ENCODE assay signal across 28 cellular contexts in the genomic region with DNA sequence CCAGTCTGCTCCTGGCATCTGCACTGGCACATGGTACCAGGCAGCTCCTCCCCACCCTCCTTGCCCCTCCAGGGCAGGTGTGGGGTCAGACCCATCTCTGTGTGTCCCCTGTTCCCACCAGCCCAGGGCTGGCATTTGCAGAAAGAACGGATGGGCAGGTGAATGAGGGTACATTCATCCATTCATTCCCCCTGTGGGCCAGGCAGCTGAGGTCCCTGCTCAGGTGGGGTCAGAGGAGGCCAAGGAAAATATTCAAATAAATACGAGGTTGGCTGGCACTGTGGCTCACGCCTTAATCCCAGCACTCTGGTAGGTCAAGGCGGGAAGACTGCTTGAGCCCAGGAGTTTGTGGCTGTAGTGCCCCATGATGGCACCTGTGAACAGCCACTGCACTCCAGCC.
"Had no signal": no experiment of that assay in that cellular context is flagged by ENCODE, and none has a peak within 500 bp of the region (broad histone marks: within the 10 kb centered on the region; RNA-seq: fewer than 3 reads in every experiment).

No MANE protein-coding gene starts in this region.

- H3K27me3 ChIP-seq: neural progenitor cell, neutrophil, ovary, right lobe of liver, sigmoid colon, stomach, thyroid gland, tibial nerve, upper lobe of left lung, vagina had no signal

- H3K79me2 ChIP-seq: parathyroid adenoma had no signal

- H3K4me1 ChIP-seq: parathyroid adenoma, psoas muscle, right lobe of liver, sigmoid colon, stomach, thyroid gland, tibial nerve, upper lobe of left lung, vagina had no signal

- ATAC-seq: naive thymus-derived CD4-positive, alpha-beta T cell; natural killer cell; psoas muscle; right cardiac atrium; right lobe of liver; stimulated activated effector memory CD8-positive, alpha-beta T cell treated with anti-CD3 and anti-CD28 coated beads, Interleukin-12 subunit alpha, Interleukin-12 subunit beta, amount 100 ng/mL, for 72 hours; stimulated activated naive B cell treated with anti-CD40 and anti-IgM and Interleukin-4, amounts not matched to agents 10 μg/mL and 1 μg/mL and 100 μg/mL, for 72 hours had no signal

- H3K9me3 ChIP-seq: neutrophil, ovary, psoas muscle, right lobe of liver, sigmoid colon, stomach, thoracic aorta, thyroid gland, tibial nerve, upper lobe of left lung, vagina had no signal

- H3K4me3 ChIP-seq: neural progenitor cell, ovary, psoas muscle, right lobe of liver, sigmoid colon, stomach, thoracic aorta, thyroid gland, tibial nerve, upper lobe of left lung, vagina had no signal

- H3K27me3 Mint-ChIP-seq: naive thymus-derived CD4-positive, alpha-beta T cell; progenitor cell of endocrine pancreas had no signal

- H3K4me3 Mint-ChIP-seq: naive thymus-derived CD4-positive, alpha-beta T cell; natural killer cell; nephron; stimulated activated effector memory CD8-positive, alpha-beta T cell treated with anti-CD3 and anti-CD28 coated beads, Interleukin-12 subunit alpha, Interleukin-12 subunit beta, amount 100 ng/mL, for 72 hours; stimulated activated naive B cell treated with anti-CD40 and anti-IgM and Interleukin-4, amounts not matched to agents 10 μg/mL and 1 μg/mL and 100 μg/mL, for 72 hours had no signal

- H3K9me3 Mint-ChIP-seq: natural killer cell; nephron; neural progenitor cell; stimulated activated effector memory CD8-positive, alpha-beta T cell treated with anti-CD3 and anti-CD28 coated beads, Interleukin-12 subunit alpha, Interleukin-12 subunit beta, amount 100 ng/mL, for 72 hours; stimulated activated naive B cell treated with anti-CD40 and anti-IgM and Interleukin-4, amounts not matched to agents 10 μg/mL and 1 μg/mL and 100 μg/mL, for 72 hours had no signal

- DNase-seq: naive thymus-derived CD4-positive, alpha-beta T cell; natural killer cell; occipital lobe; ovary; psoas muscle; right lobe of liver; sigmoid colon; small intestine; stimulated activated CD4-positive, alpha-beta T cell treated with anti-CD3 and anti-CD28 coated beads, Interleukin-15, amount 100 ng/mL, for 24 hours; stimulated activated CD4-positive, alpha-beta T cell treated with anti-CD3 and anti-CD28 coated beads, Interleukin-2, amount 100 ng/mL, for 24 hours; stimulated activated CD4-positive, alpha-beta T cell treated with anti-CD3 and anti-CD28 coated beads, Interleukin-2, amount 100 ng/mL, for 48 hours; stimulated activated CD4-positive, alpha-beta T cell treated with anti-CD3 and anti-CD28 coated beads, Interleukin-4, amount 100 ng/mL, for 24 hours; stimulated activated naive B cell treated with anti-CD40 and anti-IgM and Interleukin-4, amounts not matched to agents 10 μg/mL and 1 μg/mL and 100 μg/mL, for 72 hours; stimulated activated naive CD4-positive, alpha-beta T cell treated with Interleukin-2 at 50 U/mL for 16 hours; stomach; thyroid gland; trophoblast cell; upper lobe of left lung had no signal

- H3K36me3 ChIP-seq: neural progenitor cell, neutrophil, ovary, right lobe of liver, sigmoid colon, stomach, thoracic aorta, thyroid gland, tibial nerve, upper lobe of left lung, vagina had no signal

- H3K4me1 Mint-ChIP-seq: naive thymus-derived CD4-positive, alpha-beta T cell; natural killer cell; nephron had no signal

- H3K27ac ChIP-seq: neural progenitor cell, neutrophil, ovary, parathyroid adenoma, psoas muscle, right lobe of liver, sigmoid colon, stomach, thoracic aorta, thyroid gland, tibial nerve, upper lobe of left lung, vagina had no signal

- H3K27ac Mint-ChIP-seq: natural killer cell; nephron; neural progenitor cell; progenitor cell of endocrine pancreas; stimulated activated effector memory CD8-positive, alpha-beta T cell treated with anti-CD3 and anti-CD28 coated beads, Interleukin-12 subunit alpha, Interleukin-12 subunit beta, amount 100 ng/mL, for 72 hours; stimulated activated naive B cell treated with anti-CD40 and anti-IgM and Interleukin-4, amounts not matched to agents 10 μg/mL and 1 μg/mL and 100 μg/mL, for 72 hours had no signal

- H3K4me2 ChIP-seq: neural progenitor cell had no signal
